Comparison of ENCODE assay signal across 9 cellular contexts in the genomic region with DNA sequence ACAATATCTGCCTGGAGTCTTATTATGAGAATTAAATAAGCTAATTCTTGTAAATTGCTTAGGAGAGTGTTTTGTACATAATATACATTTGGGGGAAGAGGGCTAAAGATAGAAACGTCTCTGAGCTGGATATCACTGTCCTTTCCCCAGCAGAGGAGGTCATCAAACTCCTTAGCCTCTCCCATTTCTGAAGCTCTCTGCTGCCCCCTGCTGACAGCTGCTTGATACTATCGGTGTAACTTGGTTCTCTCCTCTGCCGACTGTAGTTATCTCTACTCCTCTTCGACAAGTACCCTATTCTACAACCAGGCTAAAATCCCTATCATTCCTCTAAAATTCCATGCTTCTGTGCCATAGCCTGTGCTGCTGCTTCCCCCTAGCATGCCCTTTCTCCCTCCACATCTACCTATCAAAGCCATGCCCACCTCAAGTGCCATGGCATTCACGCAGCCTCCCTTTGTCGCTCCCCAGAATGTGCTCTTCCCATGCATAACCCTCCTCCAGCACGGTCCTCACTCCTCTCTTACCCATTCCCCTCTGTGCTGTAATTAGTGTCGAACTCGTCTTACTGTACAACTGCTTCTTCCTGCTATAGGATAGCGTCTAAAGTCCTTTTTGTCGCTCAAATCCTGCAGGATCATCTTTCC.
DNase-seq lines count a peak whose midpoint lies in the region; ATAC-seq and TF ChIP-seq lines count a peak whose summit lies in the region.
"Had no signal": no experiment of that assay in that cellular context is flagged by ENCODE, and none has a peak within 500 bp of the region (broad histone marks: within the 10 kb centered on the region; RNA-seq: fewer than 3 reads in every experiment).

No MANE protein-coding gene starts in this region.

- no peak overlapping the region for H3K14ac ChIP-seq in IMR-90 (replicated peaks; ENCODE audit: low read depth, low read length)

- H3K27ac ChIP-seq in IMR-90 (ENCODE audit: insufficient read depth, low read length) (no peak overlapping the region), PC-9 (no peak overlapping the region), neutrophil (no peak overlapping the region), suprapubic skin (no peak overlapping the region)
- H3K27ac ChIP-seq: skin epidermis had no signal

- H2BK20ac ChIP-seq in IMR-90 (ENCODE audit: low read depth, low read length), result peak overlapping the region; percentile 63; the same call in 1 of the 2 replicates

- no peak overlapping the region for H3K23ac ChIP-seq in IMR-90 (ENCODE audit: low read depth, low read length)

- 0 out of 3 replicates have a peak overlapping the region, but pooled peaks have one; percentile 3 for H2BK15ac ChIP-seq in IMR-90 (ENCODE audit: low read depth, low read length)

- DNase-seq in ELF-1 (ENCODE audit: low read depth, low spot score) (peak; percentile 83), IMR-90 (peak; percentile 76), PC-9 (peak; percentile 43 to 69), fibroblast of the aortic adventitia (ENCODE audit: low read depth) (peak; percentile 87), suprapubic skin (ENCODE audit: low spot score in 2 of 2) (peak; percentile 79 to 83)
- DNase-seq in activated T-cell treated with anti-CD3 and anti-CD28 coated beads, Interleukin-2, amount 50 U/mL, for 4 hours, result peak; percentile 75

- H3K9me1 ChIP-seq in IMR-90 (ENCODE audit: insufficient read depth, low read length), result no peaks in the 10 kb centered on the region

- peaks cover 12% of the 10 kb centered on the region for H3K36me3 Mint-ChIP-seq in activated T-cell treated with anti-CD3 and anti-CD28 coated beads, Interleukin-2, amount 50 U/mL, for 4 hours (ENCODE audit: insufficient read depth)

- no peak overlapping the region for H3K4me3 ChIP-seq in IMR-90 (ENCODE audit: insufficient read depth, low read depth, low read length)
- no peak overlapping the region for H3K4me3 ChIP-seq in PC-9
- no peak overlapping the region for H3K4me3 ChIP-seq in fibroblast of the aortic adventitia (ENCODE audit: low read depth, low read length)
- H3K4me3 ChIP-seq in neutrophil (ENCODE audit: low read depth in 1 of 2, low read length in 1 of 2), result no peak overlapping the region
- H3K4me3 ChIP-seq in suprapubic skin, result no peak overlapping the region
- H3K4me3 ChIP-seq: skin epidermis had no signal

- no peaks in the 10 kb centered on the region for H3F3A ChIP-seq in PC-9 (ENCODE audit: insufficient read depth, low read depth)

- no peaks in the 10 kb centered on the region for H3K9me3 ChIP-seq in IMR-90 (ENCODE audit: control insufficient read depth, insufficient read depth, low read length)
- H3K9me3 ChIP-seq in PC-9 (ENCODE audit: insufficient read depth, low read depth), result no peaks in the 10 kb centered on the region
- H3K9me3 ChIP-seq in neutrophil, result no peaks in the 10 kb centered on the region
- H3K9me3 ChIP-seq in suprapubic skin, result no peaks in the 10 kb centered on the region

- BruUV-seq in IMR-90 (replicated peaks; lab: Mats Ljungman, UMichigan) (no TSS peak), PC-9 (replicated peaks; lab: Mats Ljungman, UMichigan) (no TSS peak)

- peak; percentile 85 for TF ChIP-seq RAD21 in IMR-90 (IDR thresholded peaks at IDR 0.05; ENCODE audit: low read length)

- H2AK5ac ChIP-seq in IMR-90 (ENCODE audit: low read depth, low read length), result no peak overlapping the region; the same call in 1 of the 2 replicates

- CTCF ChIA-PET in IMR-90 (lab: Yijun Ruan, JAX), result interaction anchor here (0.6 to 2.2 kb wide), 16 partner anchors 9 to 910 kb away, joined by 3 to 14 read pairs (median 3); no protein-coding TSS in a partner anchor
- CTCF ChIA-PET in PC-9 (lab: Charles Lee), result interaction anchor here (0.6 kb wide), 1 partner anchor 253 kb away, joined by 4 read pairs; no protein-coding TSS in a partner anchor

- no peak overlapping the region for H4K5ac ChIP-seq in IMR-90 (ENCODE audit: low read depth, low read length)

- H3K4ac ChIP-seq in IMR-90 (ENCODE audit: low read depth, low read length), result peak overlapping the region; percentile 42

- H3K9me3 Mint-ChIP-seq in activated T-cell treated with anti-CD3 and anti-CD28 coated beads, Interleukin-2, amount 50 U/mL, for 4 hours, result no peaks in the 10 kb centered on the region

- H3K27me3 Mint-ChIP-seq in activated T-cell treated with anti-CD3 and anti-CD28 coated beads, Interleukin-2, amount 50 U/mL, for 4 hours (ENCODE audit: low read depth), result no peaks in the 10 kb centered on the region

- in situ Hi-C loops in IMR-90 (cut with MboI; ENCODE audit: low sequenced_read_pairs), result no loop called here

- peak overlapping the region; percentile 54 for H2AFZ ChIP-seq in IMR-90 (replicated peaks; ENCODE audit: low read length, poor library complexity)
- no peak overlapping the region for H2AFZ ChIP-seq in PC-9

- no peak for TF ChIP-seq EP300 in suprapubic skin (IDR thresholded peaks at IDR 0.05)

- POLR2A ChIA-PET in IMR-90 (lab: Charles Lee; ENCODE audit: unreplicated experiment), result no interaction called here
- POLR2A ChIA-PET in PC-9 (lab: Charles Lee; ENCODE audit: unreplicated experiment), result no interaction called here

- H3K79me2 ChIP-seq in PC-9 (ENCODE audit: low read depth), result no peaks in the 10 kb centered on the region

- H2BK5ac ChIP-seq in IMR-90 (ENCODE audit: low read depth, low read length, poor library complexity, severe bottlenecking), result no peak overlapping the region

- dilution Hi-C loops in IMR-90 (cut with HindIII; ENCODE audit: low sequenced_read_pairs, unreplicated experiment), result no loop called here

- no peaks in the 10 kb centered on the region; the same call in 1 of the 2 replicates for H3K9me2 ChIP-seq in PC-9 (ENCODE audit: insufficient read depth)

- no peak overlapping the region for H3K4me2 ChIP-seq in IMR-90 (ENCODE audit: low read depth, low read length)
- H3K4me2 ChIP-seq in PC-9, result no peak overlapping the region

- no peak overlapping the region for H2AK9ac ChIP-seq in IMR-90 (replicated peaks; ENCODE audit: low read depth, low read length, poor library complexity)

- no peaks in the 10 kb centered on the region for H3K79me1 ChIP-seq in IMR-90 (ENCODE audit: low read depth in 1 of 2, low read length in 2 of 2)

- ATAC-seq in GM21737 (IDR thresholded peaks at IDR 0.05; ENCODE audit: unreplicated experiment), result peak; percentile 88
- ATAC-seq in IMR-90 (ENCODE audit: low read depth), result peak; percentile 99
- ATAC-seq in activated T-cell treated with anti-CD3 and anti-CD28 coated beads, Interleukin-2, amount 50 U/mL, for 4 hours, result peak in 1 of 2 donors; percentile 85

- 0 out of 4 replicates have a peak overlapping the region, but pooled peaks of 1 of the 2 experiments have one; percentile 38 for H4K8ac ChIP-seq in IMR-90 (ENCODE audit: low read depth in 2 of 2, low read length in 2 of 2)

- WGBS in IMR-90 (ENCODE audit: extremely low coverage in 2 of 2, insufficient read length in 1 of 2), 2 experiments, result 65% methylated on average over 7 of the region's 11 CpGs; no CpG with 5 or more reads in 1 of the 2 experiments
- WGBS in suprapubic skin, result 57% methylated on average over 11 of the region's 11 CpGs

- H4K20me1 ChIP-seq in IMR-90 (ENCODE audit: insufficient read depth, low read length), result no peaks in the 10 kb centered on the region
- no peaks in the 10 kb centered on the region for H4K20me1 ChIP-seq in PC-9 (ENCODE audit: insufficient read depth)

- H3K9ac ChIP-seq in IMR-90 (ENCODE audit: low read depth, low read length), result no peak overlapping the region

- intact Hi-C loops in IMR-90 (cut with micrococcal nuclease) (loop anchor here (1.0 to 10.0 kb wide), 7 partner anchors 253 to 1051 kb away; no protein-coding TSS in a partner anchor), PC-9 (cut with micrococcal nuclease; ENCODE audit: unreplicated experiment) (loop anchor here (1.0 to 10.0 kb wide), 3 partner anchors 249 to 1049 kb away; no protein-coding TSS in a partner anchor)

- H3K4me1 ChIP-seq in IMR-90 (ENCODE audit: control insufficient read depth, insufficient read depth, low read length) (no peaks in the 10 kb centered on the region), PC-9 (replicated peaks; ENCODE audit: insufficient read depth) (no peaks in the 10 kb centered on the region), neutrophil (ENCODE audit: control insufficient read depth in 1 of 2, insufficient read depth in 1 of 2, low read depth in 1 of 2, low read length in 1 of 2) (peaks cover 3 to 4% of the 10 kb centered on the region in 2 experiments), suprapubic skin (no peaks in the 10 kb centered on the region)

- H3K18ac ChIP-seq in IMR-90 (ENCODE audit: low read depth, low read length), result no peak overlapping the region

- TF ChIP-seq CTCF in IMR-90 (conservative IDR thresholded peaks at IDR 0.05; ENCODE audit: low read depth, low read length) (peak; percentile 80), PC-9 (conservative IDR thresholded peaks at IDR 0.05) (peak; percentile 91), fibroblast of the aortic adventitia (IDR thresholded peaks at IDR 0.05; ENCODE audit: insufficient read depth, low read length) (peak; percentile 90), neutrophil (IDR thresholded peaks at IDR 0.05) (peak; percentile 69), suprapubic skin (IDR thresholded peaks at IDR 0.05) (peak; percentile 42 to 76)

- no peak overlapping the region for H3K56ac ChIP-seq in IMR-90 (ENCODE audit: extremely low read depth, insufficient read depth, low read length)

- peaks cover 6% of the 10 kb centered on the region for H3K4me1 Mint-ChIP-seq in activated T-cell treated with anti-CD3 and anti-CD28 coated beads, Interleukin-2, amount 50 U/mL, for 4 hours (ENCODE audit: low read depth)

- H3K4me3 Mint-ChIP-seq in activated T-cell treated with anti-CD3 and anti-CD28 coated beads, Interleukin-2, amount 50 U/mL, for 4 hours, result no peak overlapping the region

- TF ChIP-seq POLR2A in IMR-90 (IDR thresholded peaks at IDR 0.05; ENCODE audit: low read depth, low read length), result no peak
- TF ChIP-seq POLR2A in suprapubic skin (IDR thresholded peaks at IDR 0.05), result no peak

- no peak overlapping the region; the same call in 1 of the 2 replicates for H4K91ac ChIP-seq in IMR-90 (ENCODE audit: insufficient read depth, low read depth, low read length)

- H3K27me3 ChIP-seq in IMR-90 (ENCODE audit: control insufficient read depth, insufficient read depth, low read length) (no peaks in the 10 kb centered on the region), PC-9 (ENCODE audit: insufficient read depth, low read depth) (no peaks in the 10 kb centered on the region), neutrophil (no peaks in the 10 kb centered on the region), suprapubic skin (no peaks in the 10 kb centered on the region)

- H3K36me3 ChIP-seq in IMR-90 (ENCODE audit: control insufficient read depth, insufficient read depth, low read length), result no peaks in the 10 kb centered on the region
- no peaks in the 10 kb centered on the region for H3K36me3 ChIP-seq in PC-9 (ENCODE audit: low read depth)
- H3K36me3 ChIP-seq in neutrophil, result no peaks in the 10 kb centered on the region
- peaks cover 3% of the 10 kb centered on the region for H3K36me3 ChIP-seq in suprapubic skin

- peak overlapping the region; percentile 35; the same call in 1 of the 2 replicates for H2BK120ac ChIP-seq in IMR-90 (ENCODE audit: low read depth, low read length)

TF ChIP-seq in IMR-90, 13 proteins besides CTCF, POLR2A, EP300 and RAD21 (continues in another document):
- no peak for TF ChIP-seq BHLHE40 (IDR thresholded peaks at IDR 0.05; ENCODE audit: low read depth, low read length)
- no peak for TF ChIP-seq CHD1 (IDR thresholded peaks at IDR 0.05; ENCODE audit: low read depth, low read length)
- peak; percentile 75 for TF ChIP-seq SMC3 (IDR thresholded peaks at IDR 0.05; ENCODE audit: low read depth, low read length)
